Comparison of ENCODE assay signal across 1 cellular context in the genomic region with DNA sequence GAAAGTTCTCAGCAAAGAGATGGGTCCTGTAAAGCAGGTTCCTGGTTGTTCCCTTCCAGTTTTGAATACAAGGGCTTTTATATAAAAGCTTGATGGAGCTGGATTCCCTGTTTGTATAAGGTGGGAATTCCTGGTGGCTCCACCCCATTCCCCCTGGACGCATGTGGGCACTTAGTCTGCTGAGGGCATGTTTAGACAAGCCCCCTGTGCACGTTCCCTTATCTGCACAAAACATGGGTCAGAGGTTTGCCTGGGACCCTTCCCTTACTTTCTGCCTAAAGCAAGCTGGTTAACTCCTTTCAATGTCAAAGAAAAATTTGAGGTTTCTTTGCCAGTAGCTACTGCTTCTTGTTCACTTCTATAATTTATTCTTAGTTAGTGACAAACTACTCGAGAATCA.
TF ChIP-seq lines count a peak whose summit lies in the region.

No MANE protein-coding gene starts in this region.

TF ChIP-seq in GM23338, 12 proteins besides CTCF, POLR2A, EP300 and RAD21 (continued from another document):
- TF ChIP-seq, protein P1, sequence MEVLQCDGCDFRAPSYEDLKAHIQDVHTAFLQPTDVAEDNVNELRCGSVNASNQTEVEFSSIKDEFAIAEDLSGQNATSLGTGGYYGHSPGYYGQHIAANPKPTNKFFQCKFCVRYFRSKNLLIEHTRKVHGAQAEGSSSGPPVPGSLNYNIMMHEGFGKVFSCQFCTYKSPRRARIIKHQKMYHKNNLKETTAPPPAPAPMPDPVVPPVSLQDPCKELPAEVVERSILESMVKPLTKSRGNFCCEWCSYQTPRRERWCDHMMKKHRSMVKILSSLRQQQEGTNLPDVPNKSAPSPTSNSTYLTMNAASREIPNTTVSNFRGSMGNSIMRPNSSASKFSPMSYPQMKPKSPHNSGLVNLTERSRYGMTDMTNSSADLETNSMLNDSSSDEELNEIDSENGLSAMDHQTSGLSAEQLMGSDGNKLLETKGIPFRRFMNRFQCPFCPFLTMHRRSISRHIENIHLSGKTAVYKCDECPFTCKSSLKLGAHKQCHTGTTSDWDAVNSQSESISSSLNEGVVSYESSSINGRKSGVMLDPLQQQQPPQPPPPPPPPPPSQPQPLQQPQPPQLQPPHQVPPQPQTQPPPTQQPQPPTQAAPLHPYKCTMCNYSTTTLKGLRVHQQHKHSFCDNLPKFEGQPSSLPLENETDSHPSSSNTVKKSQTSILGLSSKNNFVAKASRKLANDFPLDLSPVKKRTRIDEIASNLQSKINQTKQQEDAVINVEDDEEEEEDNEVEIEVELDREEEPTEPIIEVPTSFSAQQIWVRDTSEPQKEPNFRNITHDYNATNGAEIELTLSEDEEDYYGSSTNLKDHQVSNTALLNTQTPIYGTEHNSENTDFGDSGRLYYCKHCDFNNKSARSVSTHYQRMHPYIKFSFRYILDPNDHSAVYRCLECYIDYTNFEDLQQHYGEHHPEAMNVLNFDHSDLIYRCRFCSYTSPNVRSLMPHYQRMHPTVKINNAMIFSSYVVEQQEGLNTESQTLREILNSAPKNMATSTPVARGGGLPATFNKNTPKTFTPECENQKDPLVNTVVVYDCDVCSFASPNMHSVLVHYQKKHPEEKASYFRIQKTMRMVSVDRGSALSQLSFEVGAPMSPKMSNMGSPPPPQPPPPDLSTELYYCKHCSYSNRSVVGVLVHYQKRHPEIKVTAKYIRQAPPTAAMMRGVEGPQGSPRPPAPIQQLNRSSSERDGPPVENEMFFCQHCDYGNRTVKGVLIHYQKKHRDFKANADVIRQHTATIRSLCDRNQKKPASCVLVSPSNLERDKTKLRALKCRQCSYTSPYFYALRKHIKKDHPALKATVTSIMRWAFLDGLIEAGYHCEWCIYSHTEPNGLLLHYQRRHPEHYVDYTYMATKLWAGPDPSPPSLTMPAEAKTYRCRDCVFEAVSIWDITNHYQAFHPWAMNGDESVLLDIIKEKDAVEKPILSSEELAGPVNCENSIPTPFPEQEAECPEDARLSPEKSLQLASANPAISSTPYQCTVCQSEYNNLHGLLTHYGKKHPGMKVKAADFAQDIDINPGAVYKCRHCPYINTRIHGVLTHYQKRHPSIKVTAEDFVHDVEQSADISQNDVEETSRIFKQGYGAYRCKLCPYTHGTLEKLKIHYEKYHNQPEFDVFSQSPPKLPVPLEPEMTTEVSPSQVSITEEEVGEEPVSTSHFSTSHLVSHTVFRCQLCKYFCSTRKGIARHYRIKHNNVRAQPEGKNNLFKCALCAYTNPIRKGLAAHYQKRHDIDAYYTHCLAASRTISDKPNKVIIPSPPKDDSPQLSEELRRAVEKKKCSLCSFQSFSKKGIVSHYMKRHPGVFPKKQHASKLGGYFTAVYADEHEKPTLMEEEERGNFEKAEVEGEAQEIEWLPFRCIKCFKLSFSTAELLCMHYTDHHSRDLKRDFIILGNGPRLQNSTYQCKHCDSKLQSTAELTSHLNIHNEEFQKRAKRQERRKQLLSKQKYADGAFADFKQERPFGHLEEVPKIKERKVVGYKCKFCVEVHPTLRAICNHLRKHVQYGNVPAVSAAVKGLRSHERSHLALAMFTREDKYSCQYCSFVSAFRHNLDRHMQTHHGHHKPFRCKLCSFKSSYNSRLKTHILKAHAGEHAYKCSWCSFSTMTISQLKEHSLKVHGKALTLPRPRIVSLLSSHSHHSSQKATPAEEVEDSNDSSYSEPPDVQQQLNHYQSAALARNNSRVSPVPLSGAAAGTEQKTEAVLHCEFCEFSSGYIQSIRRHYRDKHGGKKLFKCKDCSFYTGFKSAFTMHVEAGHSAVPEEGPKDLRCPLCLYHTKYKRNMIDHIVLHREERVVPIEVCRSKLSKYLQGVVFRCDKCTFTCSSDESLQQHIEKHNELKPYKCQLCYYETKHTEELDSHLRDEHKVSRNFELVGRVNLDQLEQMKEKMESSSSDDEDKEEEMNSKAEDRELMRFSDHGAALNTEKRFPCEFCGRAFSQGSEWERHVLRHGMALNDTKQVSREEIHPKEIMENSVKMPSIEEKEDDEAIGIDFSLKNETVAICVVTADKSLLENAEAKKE (CRISPR knock-in tag; IDR thresholded peaks at IDR 0.05) = no peak
- no peak for TF ChIP-seq NANOG (IDR thresholded peaks at IDR 0.05; ENCODE audit: borderline replicate concordance)
- TF ChIP-seq EZH2 (IDR thresholded peaks at IDR 0.05; ENCODE audit: low read depth, unreplicated experiment) = no peak
- TF ChIP-seq EZH2phosphoT487 (IDR thresholded peaks at IDR 0.05; ENCODE audit: unreplicated experiment) = no peak
- TF ChIP-seq ZNF114 (CRISPR knock-in tag; IDR thresholded peaks at IDR 0.05) = no peak
- no peak for TF ChIP-seq STAT1 (IDR thresholded peaks at IDR 0.05; ENCODE audit: unreplicated experiment)
- no peak for TF ChIP-seq ZNF331 (CRISPR knock-in tag; IDR thresholded peaks at IDR 0.05; ENCODE audit: low read depth)
- no peak for TF ChIP-seq POLR2AphosphoS5 (IDR thresholded peaks at IDR 0.05; ENCODE audit: low read depth)
